11 cellular contexts compared by ENCODE assay signal in genomic region chr20:14264869-14265268, GRCh38.
DNase-seq lines count a peak whose midpoint lies in the region; ATAC-seq and TF ChIP-seq lines count a peak whose summit lies in the region.
"Had no signal": no experiment of that assay in that cellular context is flagged by ENCODE, and none has a peak within 500 bp of the region (broad histone marks: within the 10 kb centered on the region; RNA-seq: fewer than 3 reads in every experiment).

No MANE protein-coding gene starts in this region.

- POLR2A ChIA-PET in OCI-LY7 (lab: Charles Lee): interaction anchor here (0.5 kb wide), 1 partner anchor 1233 kb away, joined by 3 read pairs; no protein-coding TSS in a partner anchor

- no TSS peak for BruUV-seq in OCI-LY7 (replicated peaks; lab: Mats Ljungman, UMichigan)

- H3K27me3 ChIP-seq in left ventricle myocardium inferior (ENCODE audit: low read depth): no peaks in the 10 kb centered on the region
- H3K27me3 ChIP-seq: gastrocnemius medialis, neutrophil had no signal

- H3K9me2 ChIP-seq in OCI-LY7 (ENCODE audit: insufficient read depth, low read length): no peaks in the 10 kb centered on the region

- no peak overlapping the region for H3K4me3 ChIP-seq in left ventricle myocardium inferior
- H3K4me3 ChIP-seq in OCI-LY7 (ENCODE audit: low read depth, low read length, poor library complexity, severe bottlenecking): no peak overlapping the region
- no peak overlapping the region for H3K4me3 ChIP-seq in fibroblast of the aortic adventitia (ENCODE audit: low read depth, low read length)
- H3K4me3 ChIP-seq: gastrocnemius medialis had no signal

- intact Hi-C loops in left ventricle myocardium inferior (cut with micrococcal nuclease): no loop called here
- intact Hi-C loops in Right ventricle myocardium superior (cut with DNase I): no loop called here
- intact Hi-C loops in OCI-LY7 (cut with micrococcal nuclease; ENCODE audit: unreplicated experiment): no loop called here

- no peak overlapping the region for H2AFZ ChIP-seq in OCI-LY7 (ENCODE audit: low read length)

- ATAC-seq in Right ventricle myocardium superior (ENCODE audit: poor library complexity) (no peak), HG02852 (IDR thresholded peaks at IDR 0.05; ENCODE audit: unreplicated experiment) (no peak), HG03565 (IDR thresholded peaks at IDR 0.05; ENCODE audit: unreplicated experiment) (no peak)
- ATAC-seq: gastrocnemius medialis had no signal

- CTCF ChIA-PET in OCI-LY7 (lab: Charles Lee; ENCODE audit: unreplicated experiment): no interaction called here

- no peak overlapping the region for H3K27ac ChIP-seq in left ventricle myocardium inferior (replicated peaks)
- no peak overlapping the region for H3K27ac ChIP-seq in OCI-LY7 (ENCODE audit: low read depth, low read length, poor library complexity, severe bottlenecking)
- H3K27ac ChIP-seq: gastrocnemius medialis, neutrophil had no signal

- H3K36me3 ChIP-seq in left ventricle myocardium inferior (no peaks in the 10 kb centered on the region), OCI-LY7 (ENCODE audit: insufficient read depth, low read length) (no peaks in the 10 kb centered on the region)
- H3K36me3 ChIP-seq: gastrocnemius medialis, neutrophil had no signal

- no peaks in the 10 kb centered on the region for H4K20me1 ChIP-seq in OCI-LY7 (ENCODE audit: insufficient read depth, low read length)

- no peaks in the 10 kb centered on the region for H3K9me3 ChIP-seq in left ventricle myocardium inferior (replicated peaks)
- no peaks in the 10 kb centered on the region for H3K9me3 ChIP-seq in OCI-LY7 (ENCODE audit: low read length)
- H3K9me3 ChIP-seq: gastrocnemius medialis, neutrophil had no signal

- TF ChIP-seq CTCF in left ventricle myocardium inferior (IDR thresholded peaks at IDR 0.05; ENCODE audit: borderline replicate concordance) (peak; percentile 51), OCI-LY7 (conservative IDR thresholded peaks at IDR 0.05; ENCODE audit: low read length) (0 out of 2 replicates have a peak, but pooled peaks have one; percentile 34), fibroblast of the aortic adventitia (IDR thresholded peaks at IDR 0.05; ENCODE audit: insufficient read depth, low read length) (peak; percentile 55)

- H3K79me2 ChIP-seq in OCI-LY7 (ENCODE audit: insufficient read depth, low read depth, low read length): no peaks in the 10 kb centered on the region

- DNase-seq in left ventricle myocardium inferior (no peak), Right ventricle myocardium superior (no peak), OCI-LY7 (ENCODE audit: low spot score) (no peak), fibroblast of the aortic adventitia (ENCODE audit: low read depth) (peak; percentile 73), NK-92 (lab: John Stamatoyannopoulos, UW; ENCODE audit: unreplicated experiment) (no peak), DMS79 (lab: John Stamatoyannopoulos, UW) (no peak)
- DNase-seq: CD8-positive, alpha-beta memory T cell; gastrocnemius medialis had no signal

- H3K4me1 ChIP-seq in left ventricle myocardium inferior (no peaks in the 10 kb centered on the region), OCI-LY7 (ENCODE audit: insufficient read depth, low read length, poor library complexity, severe bottlenecking) (no peaks in the 10 kb centered on the region)
- H3K4me1 ChIP-seq: gastrocnemius medialis had no signal

- H3K4me2 ChIP-seq in OCI-LY7 (ENCODE audit: low read length): no peak overlapping the region
